ENCODE assay signal across 8 cellular contexts in genomic region chr3:108862865-108863798, GRCh38. TPM values are rescaled to one million over a fixed set of nuclear protein-coding genes. Genes with fewer than 3 reads are reported as not detected.
DNase-seq lines count a peak whose midpoint lies in the region; ATAC-seq lines count a peak whose summit lies in the region.

No MANE protein-coding gene starts in this region.

- peak; percentile 52 for DNase-seq in activated T-cell treated with anti-CD3 and anti-CD28 coated beads, Interleukin-2, amount 50 U/mL, for 48 hours
- DNase-seq in naive thymus-derived CD8-positive, alpha-beta T cell = peak in 1 of 10 donors; percentile 7
- DNase-seq in NCI-H1930 (lab: John Stamatoyannopoulos, UW) (no peak), NCI-H774 (lab: John Stamatoyannopoulos, UW) (no peak), NCI-H69 (lab: John Stamatoyannopoulos, UW) (no peak)

- H3K27ac Mint-ChIP-seq in naive thymus-derived CD8-positive, alpha-beta T cell = peak overlapping the region; percentile 23 to 92 (median 64)

- H3K36me3 Mint-ChIP-seq in naive thymus-derived CD8-positive, alpha-beta T cell = peaks cover 25 to 37% (median 27%) of the 10 kb centered on the region in 3 donors

- H3K4me1 Mint-ChIP-seq in naive thymus-derived CD8-positive, alpha-beta T cell = peaks cover 14 to 27% (median 22%) of the 10 kb centered on the region in 4 donors

- peaks cover 0 to 20% (median 6%) of the 10 kb centered on the region in 9 donors for H3K9me3 Mint-ChIP-seq in naive thymus-derived CD8-positive, alpha-beta T cell

- POLR2A ChIA-PET in naive thymus-derived CD8-positive, alpha-beta T cell (lab: Charles Lee) = no interaction called here

- peak overlapping the region in 5 of 10 donors; percentile 11 to 56 (median 40) for H3K4me3 Mint-ChIP-seq in naive thymus-derived CD8-positive, alpha-beta T cell

- no peaks in the 10 kb centered on the region for H3K27me3 Mint-ChIP-seq in naive thymus-derived CD8-positive, alpha-beta T cell

- ATAC-seq in GM18508 (IDR thresholded peaks at IDR 0.05; ENCODE audit: insufficient read depth, unreplicated experiment) = peak; percentile 76
- ATAC-seq in HG03342 (IDR thresholded peaks at IDR 0.05; ENCODE audit: unreplicated experiment) = peak; percentile 68
- ATAC-seq in naive thymus-derived CD8-positive, alpha-beta T cell = peak in 1 of 2 donors; percentile 61
- ATAC-seq in GM21528 (IDR thresholded peaks at IDR 0.05; ENCODE audit: low FRiP score, unreplicated experiment) = no peak

RNA-seq across cellular contexts. Expression of gene TRAT1, which starts 40.5 kb away (rescaled TPM):
- 10 to 100 TPM; 35.5 to 39.8 TPM for total RNA-seq in naive thymus-derived CD8-positive, alpha-beta T cell
- 10 to 100 TPM; 55.3 to 81.7 (median 56.8) TPM for polyA plus RNA-seq in naive thymus-derived CD8-positive, alpha-beta T cell

Comparison
In these comparisons a context has a peak if more than half of its experiments do, and no peak if none do; other contexts are left out.
1. DNase-seq: peak in activated T-cell treated with anti-CD3 and anti-CD28 coated beads, Interleukin-2, amount 50 U/mL, for 48 hours (2 of 2); none in NCI-H1930 (0 of 2), NCI-H774 (single experiment) and NCI-H69 (single experiment).